ENCODE assay signal across 8 cellular contexts in the genomic region with DNA sequence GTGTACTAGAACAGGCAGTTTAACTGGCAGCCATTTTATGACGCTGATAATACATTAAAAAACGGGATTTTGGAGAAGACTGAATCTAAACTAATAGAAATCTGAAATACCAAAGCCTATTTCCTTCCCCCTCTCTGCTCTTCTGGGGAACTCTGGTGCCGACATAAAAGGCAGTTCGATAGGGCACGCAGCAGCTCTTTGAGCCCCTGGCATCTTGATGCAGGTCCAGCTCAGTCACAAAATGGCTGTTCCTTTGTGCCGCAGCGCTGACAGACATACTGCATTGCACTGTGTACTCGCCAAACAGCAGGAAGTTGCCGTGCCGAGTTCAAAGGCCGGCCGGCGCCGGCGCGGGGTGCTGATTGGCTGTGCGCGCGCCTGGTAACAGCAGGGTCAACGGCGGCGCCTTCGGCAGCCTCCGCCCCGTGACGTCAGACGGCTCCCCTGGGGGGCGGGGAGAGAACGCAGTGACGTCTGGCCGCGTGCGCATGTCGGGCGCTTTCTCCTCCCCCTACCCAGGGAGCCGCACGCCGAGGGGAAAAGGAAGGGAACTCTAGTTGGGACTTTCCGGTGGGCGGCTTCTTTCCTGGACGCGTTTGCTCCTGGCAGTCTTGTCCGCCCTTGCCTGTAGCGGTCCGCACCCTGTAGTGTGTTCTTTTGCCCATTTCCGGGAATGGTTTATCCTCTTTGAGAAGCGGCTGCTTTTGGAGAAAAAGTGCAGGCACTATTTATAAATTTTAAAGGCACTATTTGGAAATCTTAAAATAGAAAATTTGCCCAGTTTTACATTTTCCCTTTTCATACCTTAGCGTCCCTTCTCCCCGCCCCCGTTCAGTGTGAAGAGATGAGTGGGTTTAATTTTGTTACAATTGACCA. TPM values are rescaled to one million over a fixed set of nuclear protein-coding genes. Genes with fewer than 3 reads are reported as not detected.
DNase-seq lines count a peak whose midpoint lies in the region; ATAC-seq, FAIRE-seq and TF ChIP-seq lines count a peak whose summit lies in the region.

No MANE protein-coding gene starts in this region.

- H3K4me1 ChIP-seq in right cardiac atrium (ENCODE audit: control insufficient read depth, insufficient read depth, low read length) (peaks cover 5% of the 10 kb centered on the region), psoas muscle (peaks cover 40% of the 10 kb centered on the region)

- no peak for TF ChIP-seq CTCF in psoas muscle (IDR thresholded peaks at IDR 0.05)

- H3K27ac ChIP-seq in right cardiac atrium (ENCODE audit: low read length) (peak overlapping the region; percentile 99), psoas muscle (peak overlapping the region; percentile 95)

- H3K27me3 ChIP-seq in right cardiac atrium (ENCODE audit: control insufficient read depth, insufficient read depth) (no peaks in the 10 kb centered on the region), psoas muscle (ENCODE audit: insufficient read depth in 3 of 3, low read length in 2 of 3) (no peaks in the 10 kb centered on the region)

- FAIRE-seq in urothelium cell line (lab: Jason Lieb, UNC), result peak; percentile 76

- H3K9me3 ChIP-seq in right cardiac atrium (ENCODE audit: control insufficient read depth, low read length) (no peaks in the 10 kb centered on the region), psoas muscle (no peaks in the 10 kb centered on the region)

- ATAC-seq in GM18502 (IDR thresholded peaks at IDR 0.05; ENCODE audit: poor library complexity, unreplicated experiment) (peak; percentile 81), HG02943 (IDR thresholded peaks at IDR 0.05; ENCODE audit: low read depth, unreplicated experiment) (peak; percentile 82), right cardiac atrium (peak; percentile 96 to 97), psoas muscle (peak; percentile 86 to 95 (median 90))

- intact Hi-C loops in right cardiac atrium (cut with DNase I) (no loop called here), psoas muscle (cut with DNase I) (loop anchor here (1.0 to 5.0 kb wide), 2 partner anchors 95 to 97 kb away; no protein-coding TSS in a partner anchor)

- DNase-seq in NCI-H187 (lab: John Stamatoyannopoulos, UW) (peak; percentile 98 to 99), T-helper 2 cell (peak; percentile 98 to 99 (median 98)), anterior cingulate cortex (lab: John Stamatoyannopoulos, UW) (peak; percentile 89 to 100 (median 99)), right cardiac atrium (peak; percentile 99 to 100 (median 100)), psoas muscle (peak; percentile 99 to 100), urothelium cell line (ENCODE audit: low spot score) (peak; percentile 96)

- H3K36me3 ChIP-seq in psoas muscle (ENCODE audit: insufficient read depth in 1 of 2, low read depth in 1 of 2), result peaks cover 0 to 9% of the 10 kb centered on the region in 2 donors

- WGBS in right cardiac atrium, result under 1% methylated on average over 50 of the region's 50 CpGs
- 0 to 1% (median 0%) methylated on average over 40 to 50 of the region's 50 CpGs for WGBS in psoas muscle, 3 donors

- H3K4me3 ChIP-seq in right cardiac atrium (ENCODE audit: low read length) (peak overlapping the region; percentile 80), psoas muscle (peak overlapping the region; percentile 68)

RNA-seq across cellular contexts. Expression of gene CHD2, which starts 4.1 kb away (rescaled TPM):
- 10 to 100 TPM; 62.7 to 83.6 (median 65.1) TPM for total RNA-seq in right cardiac atrium
- polyA plus RNA-seq in right cardiac atrium, result 28.4 TPM
- total RNA-seq in psoas muscle, result 10 to 100 TPM; 40.9 to 53.0 (median 49.4) TPM
- polyA plus RNA-seq in psoas muscle, result 10 to 100 TPM; 11.1 to 37.5 (median 12.9) TPM

Comparison
In these comparisons a context has a peak if more than half of its experiments do, and no peak if none do; other contexts are left out.
1. Peak in every context shown above with its lines: DNase-seq, ATAC-seq, H3K4me3 ChIP-seq and H3K27ac ChIP-seq.
2. intact Hi-C loops: an anchor here in psoas muscle (1.0 to 5.0 kb wide); none called in right cardiac atrium.